Comparison of ENCODE assay signal across 27 cellular contexts in genomic region chr14:55568618-55569017, GRCh38.
"Had no signal": no experiment of that assay in that cellular context is flagged by ENCODE, and none has a peak within 500 bp of the region (broad histone marks: within the 10 kb centered on the region; RNA-seq: fewer than 3 reads in every experiment).

No MANE protein-coding gene starts in this region.

- H3K36me3 ChIP-seq: Peyer's patch, SJSA1 had no signal

- H3K9me3 ChIP-seq: Peyer's patch, SJSA1 had no signal

- DNase-seq: activated B cell treated with CpG ODN at 0.5 μM for 24 hours; activated CD4-positive, alpha-beta memory T cell treated with anti-CD3 and anti-CD28 coated beads for 36 hours; activated CD4-positive, alpha-beta T cell treated with anti-CD3 and anti-CD28 coated beads, Interleukin-2, amount 10 ng/mL, durations not matched to agents 7 days and 5 days; activated CD8-positive, alpha-beta memory T cell treated with anti-CD3 and anti-CD28 coated beads for 24 hours; activated effector memory CD4-positive, alpha-beta T cell treated with anti-CD3 and anti-CD28 coated beads, Interleukin-2, amount 50 U/mL, for 16 hours; activated naive CD4-positive, alpha-beta T cell treated with Interleukin-2 at 50 U/mL for 16 hours; activated naive CD8-positive, alpha-beta T cell treated with anti-CD3 and anti-CD28 coated beads, Interleukin-2, amount 50 U/mL, for 24 hours; activated T-cell treated with anti-CD3 and anti-CD28 coated beads, Interleukin-2, amount 50 U/mL, for 4 hours; amniotic stem cell; KG1; NCI-H1092; NCI-H1417; NCI-H1930; NCI-H2171; NCI-H2227 treated with DMSO at 0.1 percent for 48 hours; NCI-H446 treated with DMSO at 0.1 percent for 48 hours; NCI-H524 treated with DMSO at 0.1 percent for 48 hours; NCI-H82; Peyer's patch; SHP77; T-helper 17 cell; T-helper 9 cell had no signal

- FAIRE-seq: astrocyte had no signal

- H3K9me3 Mint-ChIP-seq: activated B cell treated with CpG ODN at 0.5 μM for 24 hours; activated CD4-positive, alpha-beta T cell treated with anti-CD3 and anti-CD28 coated beads, Interleukin-2, amount 10 ng/mL, durations not matched to agents 7 days and 5 days; activated naive CD8-positive, alpha-beta T cell treated with anti-CD3 and anti-CD28 coated beads, Interleukin-2, amount 50 U/mL, for 24 hours; activated T-cell treated with anti-CD3 and anti-CD28 coated beads, Interleukin-2, amount 50 U/mL, for 4 hours had no signal

- H3K36me3 Mint-ChIP-seq: activated naive CD4-positive, alpha-beta T cell treated with anti-CD3 and anti-CD28 coated beads, Interleukin-2, amount 50 U/mL, for 72 hours; brain had no signal

- H3K27me3 Mint-ChIP-seq: activated B cell treated with CpG ODN at 0.5 μM for 24 hours had no signal

- H3K27ac ChIP-seq: Peyer's patch, RWPE1, SJSA1 had no signal

- ATAC-seq: activated naive CD4-positive, alpha-beta T cell treated with anti-CD3 and anti-CD28 coated beads, Interleukin-2, amount 50 U/mL, for 72 hours; activated naive CD8-positive, alpha-beta T cell treated with anti-CD3 and anti-CD28 coated beads, Interleukin-2, amount 50 U/mL, for 24 hours; activated T-cell treated with anti-CD3 and anti-CD28 coated beads, Interleukin-2, amount 50 U/mL, for 4 hours; T-helper 17 cell had no signal

- H3K4me3 Mint-ChIP-seq: activated B cell treated with CpG ODN at 0.5 μM for 24 hours; activated CD4-positive, alpha-beta memory T cell treated with anti-CD3 and anti-CD28 coated beads for 36 hours; activated CD4-positive, alpha-beta T cell treated with anti-CD3 and anti-CD28 coated beads, Interleukin-2, amount 10 ng/mL, durations not matched to agents 7 days and 5 days; activated naive CD8-positive, alpha-beta T cell treated with anti-CD3 and anti-CD28 coated beads, Interleukin-2, amount 50 U/mL, for 24 hours; activated T-cell treated with anti-CD3 and anti-CD28 coated beads, Interleukin-2, amount 50 U/mL, for 4 hours; brain; T-helper 17 cell had no signal

- H3K4me1 ChIP-seq: Peyer's patch had no signal

- H3K4me3 ChIP-seq: Peyer's patch, SJSA1 had no signal

- H3K4me1 Mint-ChIP-seq: activated CD4-positive, alpha-beta T cell treated with anti-CD3 and anti-CD28 coated beads, Interleukin-2, amount 10 ng/mL, durations not matched to agents 7 days and 5 days; activated naive CD8-positive, alpha-beta T cell treated with anti-CD3 and anti-CD28 coated beads, Interleukin-2, amount 50 U/mL, for 24 hours; T-helper 17 cell had no signal

- H3K27ac Mint-ChIP-seq: activated B cell treated with CpG ODN at 0.5 μM for 24 hours; activated CD4-positive, alpha-beta memory T cell treated with anti-CD3 and anti-CD28 coated beads for 36 hours; activated CD4-positive, alpha-beta T cell treated with anti-CD3 and anti-CD28 coated beads, Interleukin-2, amount 10 ng/mL, durations not matched to agents 7 days and 5 days; activated naive CD4-positive, alpha-beta T cell treated with anti-CD3 and anti-CD28 coated beads, Interleukin-2, amount 50 U/mL, for 72 hours; activated naive CD8-positive, alpha-beta T cell treated with anti-CD3 and anti-CD28 coated beads, Interleukin-2, amount 50 U/mL, for 24 hours; brain; T-helper 17 cell had no signal
